In genomic region chr22:26629988-26630761, GRCh38 we compare ENCODE assay signal across 26 cellular contexts. TPM values are rescaled to one million over a fixed set of nuclear protein-coding genes. Genes with fewer than 3 reads are reported as not detected.
DNase-seq lines count a peak whose midpoint lies in the region; ATAC-seq, FAIRE-seq and TF ChIP-seq lines count a peak whose summit lies in the region.
"Had no signal": no experiment of that assay in that cellular context is flagged by ENCODE, and none has a peak within 500 bp of the region (broad histone marks: within the 10 kb centered on the region; RNA-seq: fewer than 3 reads in every experiment).

No MANE protein-coding gene starts in this region.

- no peaks in the 10 kb centered on the region for H3K36me3 ChIP-seq in HepG2 (replicated peaks in 1 of 2; ENCODE audit: control insufficient read depth in 1 of 2, insufficient read depth in 2 of 2, low read length in 2 of 2)
- H3K36me3 ChIP-seq in right lobe of liver, result no peaks in the 10 kb centered on the region
- no peaks in the 10 kb centered on the region for H3K36me3 ChIP-seq in sigmoid colon

- H2AFZ ChIP-seq in HepG2 (ENCODE audit: low read length), result no peak overlapping the region

- no peaks in the 10 kb centered on the region for H3K79me2 ChIP-seq in HepG2 (ENCODE audit: insufficient read depth, low read length)

- H3K9ac ChIP-seq in HepG2 (ENCODE audit: insufficient read depth, low read depth, low read length), result no peak overlapping the region
- H3K9ac ChIP-seq: KMS-11 had no signal

- DNase-seq in HepG2 (ENCODE audit: low spot score) (no peak), right lobe of liver (no peak), dermis blood vessel endothelial cell (peak; percentile 66), urothelium cell line (ENCODE audit: low spot score) (no peak), sigmoid colon (no peak)
- DNase-seq: 8988T; AML-193; C1 segment of cervical spinal cord; CD8-positive, alpha-beta T cell; DMS53; GDM1; NCI-H1092 treated with DMSO at 0.1 percent for 48 hours; NCI-H1436 treated with DMSO at 0.1 percent for 48 hours; NCI-H1930; NCI-H510A; NCI-H748 treated with DMSO at 0.1 percent for 48 hours; NK-92 treated with Interleukin-12 subunit alpha and Interleukin-12 subunit beta, amount 100 ng/mL, for 24 hours had no signal

- no TSS peak for BruUV-seq in HepG2 (replicated peaks; lab: Mats Ljungman, UMichigan)

- TF ChIP-seq POLR2A in HepG2 (IDR thresholded peaks at IDR 0.05; ENCODE audit: insufficient read depth in 1 of 2, low read depth in 2 of 2, low read length in 2 of 2) (no peak), right lobe of liver (IDR thresholded peaks at IDR 0.05) (no peak), sigmoid colon (IDR thresholded peaks at IDR 0.05) (no peak)

- no peak overlapping the region for H3K4me2 ChIP-seq in HepG2 (ENCODE audit: low read depth, low read length)
- H3K4me2 ChIP-seq: KMS-11 had no signal

- in situ Hi-C loops in HepG2 (cut with HindIII; ENCODE audit: extremely low pct_ligation_motif_present, low pct_unique_long_range_greater_than_20kb), result no loop called here

- ATAC-seq in HepG2, result no peak
- no peak for ATAC-seq in right lobe of liver
- ATAC-seq in GM21619 (IDR thresholded peaks at IDR 0.05; ENCODE audit: unreplicated experiment), result no peak
- ATAC-seq: CD8-positive, alpha-beta T cell; Panc1; SK-N-SH treated with all-trans-retinoic acid at 6 μM for 48 hours had no signal

- no peak for TF ChIP-seq RAD21 in HepG2 (CRISPR knock-in tag; IDR thresholded peaks at IDR 0.05)

- TF ChIP-seq CTCF in HepG2 (CRISPR knock-in tag; IDR thresholded peaks at IDR 0.05) (no peak), right lobe of liver (IDR thresholded peaks at IDR 0.05) (no peak), sigmoid colon (IDR thresholded peaks at IDR 0.05) (no peak)

- WGBS in HepG2 (ENCODE audit: low lambda C conversion rate), result 51% methylated on average over 17 of the region's 18 CpGs
- 89% methylated on average over 14 of the region's 18 CpGs for WGBS in right lobe of liver (ENCODE audit: insufficient coverage, low coverage, low lambda C conversion rate, missing lambda C conversion rate)
- 94 to 96% methylated on average over 18 of the region's 18 CpGs for WGBS in sigmoid colon, 2 donors

- H3K9me3 ChIP-seq in HepG2 (ENCODE audit: low read length) (no peaks in the 10 kb centered on the region), right lobe of liver (no peaks in the 10 kb centered on the region), sigmoid colon (no peaks in the 10 kb centered on the region)

- CTCF ChIA-PET in HepG2 (lab: Yijun Ruan, JAX; ENCODE audit: low intra/inter-chr PET ratio, low total read pairs), result no interaction called here

- H3K27me3 ChIP-seq in HepG2 (ENCODE audit: control insufficient read depth in 1 of 2, insufficient read depth in 2 of 2, low read length in 2 of 2) (peaks cover 0 to 9% of the 10 kb centered on the region in 2 experiments; a peak in 2 of 5 replicates), right lobe of liver (no peaks in the 10 kb centered on the region), sigmoid colon (peaks cover 0 to 5% (median 0%) of the 10 kb centered on the region in 3 donors)

- POLR2A ChIA-PET in HepG2 (lab: Yijun Ruan, JAX), result no interaction called here

- no peak overlapping the region for H3K27ac ChIP-seq in HepG2 (ENCODE audit: extremely low read length, insufficient read depth, low read length)
- H3K27ac ChIP-seq in right lobe of liver, result no peak overlapping the region
- no peak overlapping the region for H3K27ac ChIP-seq in sigmoid colon
- H3K27ac ChIP-seq: HL-60, KMS-11 had no signal

- H3K4me1 ChIP-seq in HepG2 (ENCODE audit: insufficient read depth, low read length), result no peaks in the 10 kb centered on the region
- no peaks in the 10 kb centered on the region for H3K4me1 ChIP-seq in right lobe of liver
- no peaks in the 10 kb centered on the region for H3K4me1 ChIP-seq in sigmoid colon

- H3K4me3 ChIP-seq in HepG2 (replicated peaks in 1 of 3; ENCODE audit: insufficient read depth in 1 of 3, low read depth in 2 of 3, low read length in 3 of 3) (no peak overlapping the region), right lobe of liver (no peak overlapping the region), sigmoid colon (no peak overlapping the region)

- TF ChIP-seq EP300 in HepG2 (IDR thresholded peaks at IDR 0.05; ENCODE audit: low read depth in 2 of 2, low read length in 2 of 2) (no peak), HepG2 (CRISPR knock-in tag; IDR thresholded peaks at IDR 0.05; ENCODE audit: borderline replicate concordance) (no peak), sigmoid colon (IDR thresholded peaks at IDR 0.05) (no peak)

- intact Hi-C loops in HepG2 (cut with micrococcal nuclease; ENCODE audit: unreplicated experiment) (no loop called here), right lobe of liver (cut with DNase I) (no loop called here), sigmoid colon (cut with DNase I) (no loop called here)

- no peak for FAIRE-seq in HepG2 (lab: Jason Lieb, UNC)
- peak; percentile 69 for FAIRE-seq in urothelium cell line (lab: Jason Lieb, UNC)
- FAIRE-seq: GM18507, H54 had no signal

- no peaks in the 10 kb centered on the region for H4K20me1 ChIP-seq in HepG2 (ENCODE audit: insufficient read depth, low read length)

RNA-seq across cellular contexts. Expression of gene CRYBA4, which starts 8.4 kb away (rescaled TPM):
- total RNA-seq in HepG2 (2016; rRNA removed; fragmentation: Illumina TruSeq; extraction: Trizol) (not detected in 2 replicates), right lobe of liver (not detected), dermis blood vessel endothelial cell (not detected in 2 replicates), sigmoid colon (not detected)
- not detected in 2 replicates for total RNA-seq in HepG2 (2016; cell fraction: cytosol; rRNA removed; fragmentation: Illumina TruSeq; extraction: Trizol; ENCODE audit: low read depth)
- not detected in 2 replicates for total RNA-seq in HepG2 (2016; cell fraction: insoluble cytoplasmic fraction; rRNA removed; fragmentation: Illumina TruSeq; extraction: Trizol)
- total RNA-seq in HepG2 (2016; cell fraction: membrane; rRNA removed; fragmentation: Illumina TruSeq; extraction: Trizol), result not detected in 2 replicates
- total RNA-seq in HepG2 (2016; cell fraction: nucleus; rRNA removed; fragmentation: Illumina TruSeq; extraction: Trizol), result not detected in 2 replicates
- polyA plus RNA-seq in HepG2 (2011; rRNA removed) (not detected in 2 replicates), sigmoid colon (not detected)
- not detected in 2 replicates for polyA plus RNA-seq in HepG2 (2011; cell fraction: cytosol; rRNA removed)
- not detected in 2 replicates for polyA plus RNA-seq in HepG2 (2011; cell fraction: nucleus; rRNA removed)
- not detected in 2 replicates for polyA plus RNA-seq in HepG2 (2012)
- not detected in 2 replicates for polyA plus RNA-seq in HepG2 (2016; cell fraction: cytosol; fragmentation: Illumina TruSeq; extraction: Trizol; ENCODE audit: low read depth)
- not detected in 2 replicates for polyA plus RNA-seq in HepG2 (2016; cell fraction: insoluble cytoplasmic fraction; fragmentation: Illumina TruSeq; extraction: Trizol; ENCODE audit: low read depth)
- not detected in 2 replicates for polyA plus RNA-seq in HepG2 (2016; cell fraction: membrane; fragmentation: Illumina TruSeq; extraction: Trizol; ENCODE audit: low read depth)
- not detected in 2 replicates for polyA plus RNA-seq in HepG2 (2016; cell fraction: nucleus; fragmentation: Illumina TruSeq; extraction: Trizol; ENCODE audit: insufficient read depth, low read depth)
- not detected in 2 replicates for polyA minus RNA-seq in HepG2 (2011; rRNA and poly(A)+ RNA removed; ENCODE audit: low replicate concordance)
- polyA minus RNA-seq in HepG2 (2011; cell fraction: cytosol; rRNA and poly(A)+ RNA removed), result not detected in 2 replicates
- not detected in 2 replicates for polyA minus RNA-seq in HepG2 (2011; cell fraction: nucleus; rRNA and poly(A)+ RNA removed)
- total RNA-seq: CD8-positive, alpha-beta T cell; HT-29 had no signal
- polyA plus RNA-seq: AG04450 had no signal

RNA-seq across cellular contexts. Expression of gene CRYBB1, which starts 12.3 kb away (rescaled TPM):
- total RNA-seq in HepG2 (2016; rRNA removed; fragmentation: Illumina TruSeq; extraction: Trizol) (not detected in 2 replicates), right lobe of liver (under 1 TPM in 2 of 6 experiments, not detected in 4; 0.53 to 0.59 TPM), dermis blood vessel endothelial cell (0.09 TPM in 1 of 2 replicates, not detected in the other), sigmoid colon (1 to 10 TPM in 1 of 4 donors, under 1 TPM in 1, not detected in 2; 0.82 to 1.8 TPM)
- total RNA-seq in HepG2 (2016; cell fraction: cytosol; rRNA removed; fragmentation: Illumina TruSeq; extraction: Trizol; ENCODE audit: low read depth), result not detected in 2 replicates
- not detected in 2 replicates for total RNA-seq in HepG2 (2016; cell fraction: insoluble cytoplasmic fraction; rRNA removed; fragmentation: Illumina TruSeq; extraction: Trizol)
- not detected in 2 replicates for total RNA-seq in HepG2 (2016; cell fraction: membrane; rRNA removed; fragmentation: Illumina TruSeq; extraction: Trizol)
- total RNA-seq in HepG2 (2016; cell fraction: nucleus; rRNA removed; fragmentation: Illumina TruSeq; extraction: Trizol), result not detected in 2 replicates
- polyA plus RNA-seq in HepG2 (2011; rRNA removed) (not detected in 2 replicates), sigmoid colon (1 to 10 TPM in 1 of 3 donors, under 1 TPM in 1, not detected in 1; 0.47 to 3.0 TPM)
- polyA plus RNA-seq in HepG2 (2011; cell fraction: cytosol; rRNA removed), result not detected in 2 replicates
- not detected in 2 replicates for polyA plus RNA-seq in HepG2 (2011; cell fraction: nucleus; rRNA removed)
- not detected in 2 replicates for polyA plus RNA-seq in HepG2 (2012)
- polyA plus RNA-seq in HepG2 (2016; cell fraction: cytosol; fragmentation: Illumina TruSeq; extraction: Trizol; ENCODE audit: low read depth), result not detected in 2 replicates
- not detected in 2 replicates for polyA plus RNA-seq in HepG2 (2016; cell fraction: insoluble cytoplasmic fraction; fragmentation: Illumina TruSeq; extraction: Trizol; ENCODE audit: low read depth)
- not detected in 2 replicates for polyA plus RNA-seq in HepG2 (2016; cell fraction: membrane; fragmentation: Illumina TruSeq; extraction: Trizol; ENCODE audit: low read depth)
- not detected in 2 replicates for polyA plus RNA-seq in HepG2 (2016; cell fraction: nucleus; fragmentation: Illumina TruSeq; extraction: Trizol; ENCODE audit: insufficient read depth, low read depth)
- polyA minus RNA-seq in HepG2 (2011; rRNA and poly(A)+ RNA removed; ENCODE audit: low replicate concordance), result not detected in 2 replicates
- polyA minus RNA-seq in HepG2 (2011; cell fraction: cytosol; rRNA and poly(A)+ RNA removed), result not detected in 2 replicates
- not detected in 2 replicates for polyA minus RNA-seq in HepG2 (2011; cell fraction: nucleus; rRNA and poly(A)+ RNA removed)
- total RNA-seq: CD8-positive, alpha-beta T cell; HT-29 had no signal
- polyA plus RNA-seq: AG04450 had no signal

RNA-seq across cellular contexts. Expression of gene MIAT, which starts 27.2 kb away (rescaled TPM):
- total RNA-seq in HepG2 (2016; rRNA removed; fragmentation: Illumina TruSeq; extraction: Trizol) (0.04 TPM in 1 of 2 replicates, not detected in the other), right lobe of liver (1 to 10 TPM in 1 of 6 experiments, under 1 TPM in 5; 0.19 to 3.2 (median 0.47) TPM), dermis blood vessel endothelial cell (0.19 and 0.34 TPM in 2 replicates), sigmoid colon (1 to 10 TPM in 3 of 4 donors, under 1 TPM in 1; 0.82 to 1.7 (median 1.3) TPM)
- not detected in 2 replicates for total RNA-seq in HepG2 (2016; cell fraction: cytosol; rRNA removed; fragmentation: Illumina TruSeq; extraction: Trizol; ENCODE audit: low read depth)
- 0.03 and 0.06 TPM in 2 replicates for total RNA-seq in HepG2 (2016; cell fraction: insoluble cytoplasmic fraction; rRNA removed; fragmentation: Illumina TruSeq; extraction: Trizol)
- 0.03 TPM in 2 replicates for total RNA-seq in HepG2 (2016; cell fraction: membrane; rRNA removed; fragmentation: Illumina TruSeq; extraction: Trizol)
- total RNA-seq in HepG2 (2016; cell fraction: nucleus; rRNA removed; fragmentation: Illumina TruSeq; extraction: Trizol), result 0.22 TPM in 2 replicates
- polyA plus RNA-seq in HepG2 (2011; rRNA removed) (under 0.01 TPM in 1 of 2 replicates, not detected in the other), sigmoid colon (1 to 10 TPM in 1 of 3 donors, under 1 TPM in 1, not detected in 1; under 0.01 to 3.4 TPM)
- polyA plus RNA-seq in HepG2 (2011; cell fraction: cytosol; rRNA removed), result 0.01 TPM in 1 of 2 replicates, not detected in the other
- polyA plus RNA-seq in HepG2 (2011; cell fraction: nucleus; rRNA removed), result 0.02 and 0.03 TPM in 2 replicates
- polyA plus RNA-seq in HepG2 (2012), result not detected in 2 replicates
- polyA plus RNA-seq in HepG2 (2016; cell fraction: cytosol; fragmentation: Illumina TruSeq; extraction: Trizol; ENCODE audit: low read depth), result not detected in 2 replicates
- not detected in 2 replicates for polyA plus RNA-seq in HepG2 (2016; cell fraction: insoluble cytoplasmic fraction; fragmentation: Illumina TruSeq; extraction: Trizol; ENCODE audit: low read depth)
- not detected in 2 replicates for polyA plus RNA-seq in HepG2 (2016; cell fraction: membrane; fragmentation: Illumina TruSeq; extraction: Trizol; ENCODE audit: low read depth)
- polyA plus RNA-seq in HepG2 (2016; cell fraction: nucleus; fragmentation: Illumina TruSeq; extraction: Trizol; ENCODE audit: insufficient read depth, low read depth), result not detected in 2 replicates
- 0.02 and 0.14 TPM in 2 replicates for polyA minus RNA-seq in HepG2 (2011; rRNA and poly(A)+ RNA removed; ENCODE audit: low replicate concordance)
- not detected in 2 replicates for polyA minus RNA-seq in HepG2 (2011; cell fraction: cytosol; rRNA and poly(A)+ RNA removed)
- 0.13 and 0.25 TPM in 2 replicates for polyA minus RNA-seq in HepG2 (2011; cell fraction: nucleus; rRNA and poly(A)+ RNA removed)

RNA-seq across cellular contexts. Expression of gene TPST2, which starts 40.2 kb away (rescaled TPM):
- total RNA-seq in HepG2 (2016; rRNA removed; fragmentation: Illumina TruSeq; extraction: Trizol) (9.2 and 15.2 TPM in 2 replicates), right lobe of liver (100 to 1,000 TPM in 2 of 6 experiments, 10 to 100 TPM in 4; 53.2 to 117 (median 66.9) TPM), dermis blood vessel endothelial cell (131 and 208 TPM in 2 replicates), sigmoid colon (10 to 100 TPM; 15.9 to 24.3 (median 17.2) TPM)
- total RNA-seq in HepG2 (2016; cell fraction: cytosol; rRNA removed; fragmentation: Illumina TruSeq; extraction: Trizol; ENCODE audit: low read depth), result 10.0 and 10.4 TPM in 2 replicates
- total RNA-seq in HepG2 (2016; cell fraction: insoluble cytoplasmic fraction; rRNA removed; fragmentation: Illumina TruSeq; extraction: Trizol), result 7.8 and 13.5 TPM in 2 replicates
- 17.6 and 23.3 TPM in 2 replicates for total RNA-seq in HepG2 (2016; cell fraction: membrane; rRNA removed; fragmentation: Illumina TruSeq; extraction: Trizol)
- total RNA-seq in HepG2 (2016; cell fraction: nucleus; rRNA removed; fragmentation: Illumina TruSeq; extraction: Trizol), result 10.0 and 10.8 TPM in 2 replicates
- polyA plus RNA-seq in HepG2 (2011; rRNA removed) (23.8 and 29.5 TPM in 2 replicates), sigmoid colon (10 to 100 TPM in 1 of 3 donors, 1 to 10 TPM in 2; 5.1 to 13.8 (median 5.4) TPM)
- 27.5 and 32.7 TPM in 2 replicates for polyA plus RNA-seq in HepG2 (2011; cell fraction: cytosol; rRNA removed)
- 21.6 and 24.3 TPM in 2 replicates for polyA plus RNA-seq in HepG2 (2011; cell fraction: nucleus; rRNA removed)
- polyA plus RNA-seq in HepG2 (2012), result 9.2 and 17.3 TPM in 2 replicates
- polyA plus RNA-seq in HepG2 (2016; cell fraction: cytosol; fragmentation: Illumina TruSeq; extraction: Trizol; ENCODE audit: low read depth), result 13.1 and 15.0 TPM in 2 replicates
- 10.0 and 11.2 TPM in 2 replicates for polyA plus RNA-seq in HepG2 (2016; cell fraction: insoluble cytoplasmic fraction; fragmentation: Illumina TruSeq; extraction: Trizol; ENCODE audit: low read depth)
- 19.3 and 21.6 TPM in 2 replicates for polyA plus RNA-seq in HepG2 (2016; cell fraction: membrane; fragmentation: Illumina TruSeq; extraction: Trizol; ENCODE audit: low read depth)
- polyA plus RNA-seq in HepG2 (2016; cell fraction: nucleus; fragmentation: Illumina TruSeq; extraction: Trizol; ENCODE audit: insufficient read depth, low read depth), result 16.7 and 18.4 TPM in 2 replicates
- polyA minus RNA-seq in HepG2 (2011; rRNA and poly(A)+ RNA removed; ENCODE audit: low replicate concordance), result 13.6 and 45.9 TPM in 2 replicates
- polyA minus RNA-seq in HepG2 (2011; cell fraction: cytosol; rRNA and poly(A)+ RNA removed), result 10.1 and 10.6 TPM in 2 replicates
- polyA minus RNA-seq in HepG2 (2011; cell fraction: nucleus; rRNA and poly(A)+ RNA removed), result 11.7 and 12.1 TPM in 2 replicates
